In genomic region chr11:94602430-94603372, GRCh38 we compare ENCODE assay signal across 1 cellular context.
TF ChIP-seq lines count a peak whose summit lies in the region.

No MANE protein-coding gene starts in this region.

TF ChIP-seq in GM12878, 131 proteins besides CTCF, POLR2A, EP300 and RAD21 (continued from another document and continues in another):
- peak; percentile 60; the same call in 1 of the 2 replicates for TF ChIP-seq GATAD2B (conservative IDR thresholded peaks at IDR 0.05; ENCODE audit: low read depth)
- TF ChIP-seq MYC (IDR thresholded peaks at IDR 0.05; ENCODE audit: insufficient read depth, insufficient read length, insufficient replicate concordance, low read length, severe bottlenecking) = no peak
- TF ChIP-seq, protein P1, sequence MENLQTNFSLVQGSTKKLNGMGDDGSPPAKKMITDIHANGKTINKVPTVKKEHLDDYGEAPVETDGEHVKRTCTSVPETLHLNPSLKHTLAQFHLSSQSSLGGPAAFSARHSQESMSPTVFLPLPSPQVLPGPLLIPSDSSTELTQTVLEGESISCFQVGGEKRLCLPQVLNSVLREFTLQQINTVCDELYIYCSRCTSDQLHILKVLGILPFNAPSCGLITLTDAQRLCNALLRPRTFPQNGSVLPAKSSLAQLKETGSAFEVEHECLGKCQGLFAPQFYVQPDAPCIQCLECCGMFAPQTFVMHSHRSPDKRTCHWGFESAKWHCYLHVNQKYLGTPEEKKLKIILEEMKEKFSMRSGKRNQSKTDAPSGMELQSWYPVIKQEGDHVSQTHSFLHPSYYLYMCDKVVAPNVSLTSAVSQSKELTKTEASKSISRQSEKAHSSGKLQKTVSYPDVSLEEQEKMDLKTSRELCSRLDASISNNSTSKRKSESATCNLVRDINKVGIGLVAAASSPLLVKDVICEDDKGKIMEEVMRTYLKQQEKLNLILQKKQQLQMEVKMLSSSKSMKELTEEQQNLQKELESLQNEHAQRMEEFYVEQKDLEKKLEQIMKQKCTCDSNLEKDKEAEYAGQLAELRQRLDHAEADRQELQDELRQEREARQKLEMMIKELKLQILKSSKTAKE (IDR thresholded peaks at IDR 0.05; ENCODE audit: low read depth, poor library complexity, severe bottlenecking) = peak; percentile 80
- TF ChIP-seq YBX1 (IDR thresholded peaks at IDR 0.05) = no peak
- TF ChIP-seq E2F8 (IDR thresholded peaks at IDR 0.05; ENCODE audit: low read depth, partially characterized antibody) = peak; percentile 60
- peak; percentile 97 for TF ChIP-seq DPF2 (IDR thresholded peaks at IDR 0.05)
- TF ChIP-seq KAT2A (conservative IDR thresholded peaks at IDR 0.05; ENCODE audit: control insufficient read depth, low read depth, low read length) = no peak
- TF ChIP-seq HDGF (IDR thresholded peaks at IDR 0.05) = no peak
- no peak for TF ChIP-seq RELA (IDR thresholded peaks at IDR 0.05; ENCODE audit: borderline replicate concordance, partially characterized antibody)
- TF ChIP-seq ZNF207 (IDR thresholded peaks at IDR 0.05; ENCODE audit: borderline replicate concordance) = peak; percentile 75; the same call in 1 of the 2 replicates
- no peak for TF ChIP-seq POLR2AphosphoS2 (IDR thresholded peaks at IDR 0.05; ENCODE audit: low read depth, low read length)
- TF ChIP-seq ZBTB11 (CRISPR knock-in tag; IDR thresholded peaks at IDR 0.05) = no peak
- 0 out of 2 replicates have a peak, but pooled peaks have one; percentile 54 for TF ChIP-seq ZNF687 (IDR thresholded peaks at IDR 0.05)
- TF ChIP-seq HCFC1 (IDR thresholded peaks at IDR 0.05; ENCODE audit: low read length) = no peak
- TF ChIP-seq NFXL1 (IDR thresholded peaks at IDR 0.05; ENCODE audit: borderline replicate concordance) = no peak
- peak; percentile 34; the same call in 1 of the 2 replicates for TF ChIP-seq CHD2 (IDR thresholded peaks at IDR 0.05; ENCODE audit: borderline replicate concordance, low read depth, low read length)
- TF ChIP-seq YY1 (IDR thresholded peaks at IDR 0.05; ENCODE audit: low read depth, low read length) = no peak
- TF ChIP-seq PAX5 (IDR thresholded peaks at IDR 0.05; ENCODE audit: borderline replicate concordance, low read depth, low read length) = 0 out of 2 replicates have a peak, but pooled peaks have one; percentile 3
- TF ChIP-seq BMI1 (IDR thresholded peaks at IDR 0.05; ENCODE audit: borderline replicate concordance) = peak; percentile 90
- TF ChIP-seq BCL3 (IDR thresholded peaks at IDR 0.05; ENCODE audit: borderline replicate concordance, insufficient read depth, low read depth, low read length, poor library complexity, severe bottlenecking) = no peak
- peak; percentile 76; the same call in 1 of the 2 replicates for TF ChIP-seq MLLT1 (IDR thresholded peaks at IDR 0.05)
- TF ChIP-seq, protein P2, sequence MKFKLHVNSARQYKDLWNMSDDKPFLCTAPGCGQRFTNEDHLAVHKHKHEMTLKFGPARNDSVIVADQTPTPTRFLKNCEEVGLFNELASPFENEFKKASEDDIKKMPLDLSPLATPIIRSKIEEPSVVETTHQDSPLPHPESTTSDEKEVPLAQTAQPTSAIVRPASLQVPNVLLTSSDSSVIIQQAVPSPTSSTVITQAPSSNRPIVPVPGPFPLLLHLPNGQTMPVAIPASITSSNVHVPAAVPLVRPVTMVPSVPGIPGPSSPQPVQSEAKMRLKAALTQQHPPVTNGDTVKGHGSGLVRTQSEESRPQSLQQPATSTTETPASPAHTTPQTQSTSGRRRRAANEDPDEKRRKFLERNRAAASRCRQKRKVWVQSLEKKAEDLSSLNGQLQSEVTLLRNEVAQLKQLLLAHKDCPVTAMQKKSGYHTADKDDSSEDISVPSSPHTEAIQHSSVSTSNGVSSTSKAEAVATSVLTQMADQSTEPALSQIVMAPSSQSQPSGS (IDR thresholded peaks at IDR 0.05; ENCODE audit: low read length) = peak; percentile 75
- TF ChIP-seq ZNF217 (IDR thresholded peaks at IDR 0.05) = peak; percentile 86; the same call in 1 of the 2 replicates
- no peak for TF ChIP-seq LARP7 (IDR thresholded peaks at IDR 0.05)
- TF ChIP-seq SREBF2 (IDR thresholded peaks at IDR 0.05; ENCODE audit: low read length) = no peak
- TF ChIP-seq RCOR1 (conservative IDR thresholded peaks at IDR 0.05; ENCODE audit: low read depth, low read length) = peak; percentile 25; the same call in 1 of the 2 replicates
- no peak for TF ChIP-seq ZNF274 (IDR thresholded peaks at IDR 0.05; ENCODE audit: insufficient read depth, insufficient read length)
- TF ChIP-seq, protein P3, sequence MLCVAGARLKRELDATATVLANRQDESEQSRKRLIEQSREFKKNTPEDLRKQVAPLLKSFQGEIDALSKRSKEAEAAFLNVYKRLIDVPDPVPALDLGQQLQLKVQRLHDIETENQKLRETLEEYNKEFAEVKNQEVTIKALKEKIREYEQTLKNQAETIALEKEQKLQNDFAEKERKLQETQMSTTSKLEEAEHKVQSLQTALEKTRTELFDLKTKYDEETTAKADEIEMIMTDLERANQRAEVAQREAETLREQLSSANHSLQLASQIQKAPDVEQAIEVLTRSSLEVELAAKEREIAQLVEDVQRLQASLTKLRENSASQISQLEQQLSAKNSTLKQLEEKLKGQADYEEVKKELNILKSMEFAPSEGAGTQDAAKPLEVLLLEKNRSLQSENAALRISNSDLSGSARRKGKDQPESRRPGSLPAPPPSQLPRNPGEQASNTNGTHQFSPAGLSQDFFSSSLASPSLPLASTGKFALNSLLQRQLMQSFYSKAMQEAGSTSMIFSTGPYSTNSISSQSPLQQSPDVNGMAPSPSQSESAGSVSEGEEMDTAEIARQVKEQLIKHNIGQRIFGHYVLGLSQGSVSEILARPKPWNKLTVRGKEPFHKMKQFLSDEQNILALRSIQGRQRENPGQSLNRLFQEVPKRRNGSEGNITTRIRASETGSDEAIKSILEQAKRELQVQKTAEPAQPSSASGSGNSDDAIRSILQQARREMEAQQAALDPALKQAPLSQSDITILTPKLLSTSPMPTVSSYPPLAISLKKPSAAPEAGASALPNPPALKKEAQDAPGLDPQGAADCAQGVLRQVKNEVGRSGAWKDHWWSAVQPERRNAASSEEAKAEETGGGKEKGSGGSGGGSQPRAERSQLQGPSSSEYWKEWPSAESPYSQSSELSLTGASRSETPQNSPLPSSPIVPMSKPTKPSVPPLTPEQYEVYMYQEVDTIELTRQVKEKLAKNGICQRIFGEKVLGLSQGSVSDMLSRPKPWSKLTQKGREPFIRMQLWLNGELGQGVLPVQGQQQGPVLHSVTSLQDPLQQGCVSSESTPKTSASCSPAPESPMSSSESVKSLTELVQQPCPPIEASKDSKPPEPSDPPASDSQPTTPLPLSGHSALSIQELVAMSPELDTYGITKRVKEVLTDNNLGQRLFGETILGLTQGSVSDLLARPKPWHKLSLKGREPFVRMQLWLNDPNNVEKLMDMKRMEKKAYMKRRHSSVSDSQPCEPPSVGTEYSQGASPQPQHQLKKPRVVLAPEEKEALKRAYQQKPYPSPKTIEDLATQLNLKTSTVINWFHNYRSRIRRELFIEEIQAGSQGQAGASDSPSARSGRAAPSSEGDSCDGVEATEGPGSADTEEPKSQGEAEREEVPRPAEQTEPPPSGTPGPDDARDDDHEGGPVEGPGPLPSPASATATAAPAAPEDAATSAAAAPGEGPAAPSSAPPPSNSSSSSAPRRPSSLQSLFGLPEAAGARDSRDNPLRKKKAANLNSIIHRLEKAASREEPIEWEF (IDR thresholded peaks at IDR 0.05; ENCODE audit: insufficient replicate concordance, low read depth, low read length) = peak; percentile 79
- peak; percentile 64 for TF ChIP-seq SMAD1 (IDR thresholded peaks at IDR 0.05; ENCODE audit: low read depth, partially characterized antibody)
- peak; percentile 62 for TF ChIP-seq MEF2B (IDR thresholded peaks at IDR 0.05; ENCODE audit: partially characterized antibody, poor library complexity, severe bottlenecking)
- TF ChIP-seq BHLHE40 (IDR thresholded peaks at IDR 0.05; ENCODE audit: borderline replicate concordance in 1 of 2, low read depth in 2 of 2, low read length in 1 of 2) = peak; percentile 95
